ENCODE assay signal across 14 cellular contexts in genomic region chr13:30608364-30608763, GRCh38. TPM values are rescaled to one million over a fixed set of nuclear protein-coding genes. Genes with fewer than 3 reads are reported as not detected.
A peak's percentile ranks its signal among the peaks of the same experiment; 100 is the strongest.
DNase-seq lines count a peak whose midpoint lies in the region; ATAC-seq, FAIRE-seq and TF ChIP-seq lines count a peak whose summit lies in the region.
"Had no signal": no experiment of that assay in that cellular context is flagged by ENCODE, and none has a peak within 500 bp of the region (broad histone marks: within the 10 kb centered on the region; RNA-seq: fewer than 3 reads in every experiment).

No MANE protein-coding gene starts in this region.

- intact Hi-C loops in HepG2 (cut with micrococcal nuclease; ENCODE audit: unreplicated experiment), result no loop called here
- intact Hi-C loops in aorta (cut with DNase I), result no loop called here

- H3K79me2 ChIP-seq in HepG2 (ENCODE audit: insufficient read depth, low read length), result no peaks in the 10 kb centered on the region

- ATAC-seq in HepG2 (no peak), WTC11 (no peak), left lobe of liver (peak; percentile 63), GM21619 (IDR thresholded peaks at IDR 0.05; ENCODE audit: unreplicated experiment) (no peak), aorta (ENCODE audit: low FRiP score) (no peak)

- H3K9me3 Mint-ChIP-seq in WTC11, result no peaks in the 10 kb centered on the region
- H3K9me3 Mint-ChIP-seq: stimulated activated naive CD8-positive, alpha-beta T cell treated with anti-CD3 and anti-CD28 coated beads, Interleukin-15, Interleukin-2, amounts not matched to agents 100 ng/mL and 50 ng/mL, for 24 hours had no signal

- H3K9ac ChIP-seq in liver (ENCODE audit: low read depth in 1 of 2, low read length in 2 of 2), result no peak overlapping the region
- no peak overlapping the region for H3K9ac ChIP-seq in HepG2 (ENCODE audit: insufficient read depth, low read depth, low read length)

- no TSS peak for BruUV-seq in HepG2 (replicated peaks; lab: Mats Ljungman, UMichigan)

- WGBS in liver, result 60% methylated on average over 5 of the region's 5 CpGs
- 91% methylated on average over 5 of the region's 5 CpGs for WGBS in HepG2 (ENCODE audit: low lambda C conversion rate)
- WGBS in aorta, 2 donors, result 26 to 32% methylated on average over 5 of the region's 5 CpGs

- POLR2A ChIA-PET in HepG2 (lab: Yijun Ruan, JAX), result no interaction called here
- POLR2A ChIA-PET in WTC11 (lab: Charles Lee), result no interaction called here

- H3K4me1 Mint-ChIP-seq in WTC11, result peaks cover 18% of the 10 kb centered on the region

- H3K9me3 ChIP-seq in liver (ENCODE audit: control insufficient read depth in 4 of 4, low read length in 3 of 4), result no peaks in the 10 kb centered on the region
- H3K9me3 ChIP-seq in HepG2 (ENCODE audit: low read length), result no peaks in the 10 kb centered on the region
- no peaks in the 10 kb centered on the region for H3K9me3 ChIP-seq in aorta (ENCODE audit: control insufficient read depth, low read length)
- H3K9me3 ChIP-seq: Peyer's patch had no signal

- H3K4me1 ChIP-seq in liver (ENCODE audit: control insufficient read depth in 4 of 4, insufficient read depth in 4 of 4, low read length in 3 of 4) (no peaks in the 10 kb centered on the region), HepG2 (ENCODE audit: insufficient read depth, low read length) (no peaks in the 10 kb centered on the region), aorta (ENCODE audit: control insufficient read depth in 1 of 2, insufficient read depth in 2 of 2, low read length in 2 of 2) (peaks cover 0 to 2% of the 10 kb centered on the region in 2 donors)
- H3K4me1 ChIP-seq: Peyer's patch had no signal

- H3K36me3 Mint-ChIP-seq in WTC11, result no peaks in the 10 kb centered on the region

- no peak overlapping the region for H2AFZ ChIP-seq in HepG2 (ENCODE audit: low read length)

- H4K20me1 ChIP-seq in HepG2 (ENCODE audit: insufficient read depth, low read length), result no peaks in the 10 kb centered on the region

- no peak for TF ChIP-seq POLR2A in HepG2 (IDR thresholded peaks at IDR 0.05; ENCODE audit: insufficient read depth in 1 of 2, low read depth in 2 of 2, low read length in 2 of 2)

- H3K27me3 Mint-ChIP-seq in WTC11 (ENCODE audit: low read depth), result no peaks in the 10 kb centered on the region
- H3K27me3 Mint-ChIP-seq: stimulated activated naive CD8-positive, alpha-beta T cell treated with anti-CD3 and anti-CD28 coated beads, Interleukin-15, Interleukin-2, amounts not matched to agents 100 ng/mL and 50 ng/mL, for 24 hours had no signal

- no peak overlapping the region for H3K27ac ChIP-seq in liver (ENCODE audit: low read depth in 1 of 2, low read length in 2 of 2)
- no peak overlapping the region for H3K27ac ChIP-seq in HepG2 (ENCODE audit: extremely low read length, insufficient read depth, low read length)
- H3K27ac ChIP-seq in aorta (ENCODE audit: low read depth in 1 of 2, low read length in 2 of 2), result no peak overlapping the region

- TF ChIP-seq CTCF in liver (IDR thresholded peaks at IDR 0.05; ENCODE audit: low read depth, low read length, missing input control) (no peak), HepG2 (CRISPR knock-in tag; IDR thresholded peaks at IDR 0.05) (no peak), WTC11 (IDR thresholded peaks at IDR 0.05) (no peak)

- H3K36me3 ChIP-seq in liver (ENCODE audit: control insufficient read depth in 4 of 4, insufficient read depth in 3 of 4, low read depth in 1 of 4, low read length in 3 of 4) (no peaks in the 10 kb centered on the region), HepG2 (replicated peaks in 1 of 2; ENCODE audit: control insufficient read depth in 1 of 2, insufficient read depth in 2 of 2, low read length in 2 of 2) (no peaks in the 10 kb centered on the region), aorta (ENCODE audit: control insufficient read depth in 1 of 2, insufficient read depth in 2 of 2, low read length in 1 of 2) (no peaks in the 10 kb centered on the region)
- H3K36me3 ChIP-seq: Peyer's patch had no signal

- H3K27me3 ChIP-seq in liver (ENCODE audit: control insufficient read depth in 4 of 4, insufficient read depth in 4 of 4, low read length in 3 of 4), result no peaks in the 10 kb centered on the region
- H3K27me3 ChIP-seq in HepG2 (ENCODE audit: control insufficient read depth in 1 of 2, insufficient read depth in 2 of 2, low read length in 2 of 2), result no peaks in the 10 kb centered on the region; a peak in 1 of 5 replicates
- H3K27me3 ChIP-seq in aorta (ENCODE audit: control insufficient read depth in 1 of 2, insufficient read depth in 2 of 2, low read length in 1 of 2), result no peaks in the 10 kb centered on the region
- H3K27me3 ChIP-seq: Peyer's patch had no signal

- FAIRE-seq in HepG2 (lab: Jason Lieb, UNC), result no peak
- FAIRE-seq: D721Med had no signal

- H3K27ac Mint-ChIP-seq in WTC11, result peak overlapping the region; percentile 51
- H3K27ac Mint-ChIP-seq: stimulated activated naive CD8-positive, alpha-beta T cell treated with anti-CD3 and anti-CD28 coated beads, Interleukin-15, Interleukin-2, amounts not matched to agents 100 ng/mL and 50 ng/mL, for 24 hours had no signal

- DNase-seq in HepG2 (ENCODE audit: low spot score) (no peak), WTC11 (ENCODE audit: low spot score) (no peak), left lobe of liver (ENCODE audit: low spot score) (no peak), anterior cingulate cortex (lab: John Stamatoyannopoulos, UW) (no peak), aorta (no peak)
- no peak for DNase-seq in stimulated activated CD4-positive, alpha-beta T cell treated with anti-CD3 and anti-CD28 coated beads, Interleukin-2, amount 100 ng/mL, for 48 hours
- DNase-seq: H7, Kasumi-1, NCI-H1694 had no signal

- TF ChIP-seq EP300 in HepG2 (IDR thresholded peaks at IDR 0.05; ENCODE audit: low read depth in 2 of 2, low read length in 2 of 2) (no peak), HepG2 (CRISPR knock-in tag; IDR thresholded peaks at IDR 0.05; ENCODE audit: borderline replicate concordance) (no peak)

- H3K4me3 ChIP-seq in liver (ENCODE audit: low read depth in 1 of 3, low read length in 3 of 3), result no peak overlapping the region
- H3K4me3 ChIP-seq in HepG2 (replicated peaks in 1 of 3; ENCODE audit: insufficient read depth in 1 of 3, low read depth in 2 of 3, low read length in 3 of 3), result no peak overlapping the region
- H3K4me3 ChIP-seq in aorta (ENCODE audit: low read length in 2 of 2), result no peak overlapping the region
- H3K4me3 ChIP-seq: Peyer's patch had no signal

- TF ChIP-seq RAD21 in liver (IDR thresholded peaks at IDR 0.05) (no peak), HepG2 (CRISPR knock-in tag; IDR thresholded peaks at IDR 0.05) (no peak)

- in situ Hi-C loops in HepG2 (cut with HindIII; ENCODE audit: extremely low pct_ligation_motif_present, low pct_unique_long_range_greater_than_20kb), result no loop called here

- H3K4me3 Mint-ChIP-seq in WTC11, result no peak overlapping the region
- H3K4me3 Mint-ChIP-seq: stimulated activated naive CD8-positive, alpha-beta T cell treated with anti-CD3 and anti-CD28 coated beads, Interleukin-15, Interleukin-2, amounts not matched to agents 100 ng/mL and 50 ng/mL, for 24 hours had no signal

- H3K4me2 ChIP-seq in HepG2 (ENCODE audit: low read depth, low read length), result no peak overlapping the region

- CTCF ChIA-PET in HepG2 (lab: Yijun Ruan, JAX; ENCODE audit: low intra/inter-chr PET ratio, low total read pairs) (no interaction called here), WTC11 (lab: Charles Lee) (no interaction called here)

TF ChIP-seq in liver, 16 proteins besides CTCF, POLR2A, EP300 and RAD21:
- no peak for TF ChIP-seq JUND (IDR thresholded peaks at IDR 0.05)
- TF ChIP-seq NR2F2 (IDR thresholded peaks at IDR 0.05), result peak; percentile 9
- no peak for TF ChIP-seq HNF4A (conservative IDR thresholded peaks at IDR 0.05)
- TF ChIP-seq GABPA (IDR thresholded peaks at IDR 0.05 in 1 of 2, conservative IDR thresholded peaks at IDR 0.05 in 1 of 2), result no peak

TF ChIP-seq in HepG2, 621 proteins besides CTCF, POLR2A, EP300 and RAD21 (continues in another document):
- TF ChIP-seq BRCA1 (CRISPR knock-in tag; IDR thresholded peaks at IDR 0.05), result no peak
- TF ChIP-seq, protein P1, sequence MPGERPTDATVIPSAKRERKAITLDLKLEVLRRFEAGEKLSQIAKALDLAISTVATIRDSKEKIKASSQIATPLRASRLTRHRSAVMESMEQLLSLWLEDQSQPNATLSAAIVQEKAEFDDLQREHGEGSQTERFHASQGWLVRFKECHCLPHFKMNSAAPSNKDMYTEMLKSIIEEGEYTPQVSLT (CRISPR knock-in tag; IDR thresholded peaks at IDR 0.05; ENCODE audit: borderline replicate concordance, low read depth), result no peak

RNA-seq across cellular contexts. Expression of gene USPL1, which starts 9.4 kb away (rescaled TPM):
- total RNA-seq in liver, result 10 to 100 TPM; 11.3 to 13.0 TPM
- polyA plus RNA-seq in liver, result 1 to 10 TPM; 4.1 to 5.2 TPM
- 13.7 and 18.3 TPM in 2 replicates for total RNA-seq in HepG2 (2016; rRNA removed; fragmentation: Illumina TruSeq; extraction: Trizol)
- total RNA-seq in HepG2 (2016; cell fraction: cytosol; rRNA removed; fragmentation: Illumina TruSeq; extraction: Trizol; ENCODE audit: low read depth), result 5.2 and 7.8 TPM in 2 replicates
- total RNA-seq in HepG2 (2016; cell fraction: insoluble cytoplasmic fraction; rRNA removed; fragmentation: Illumina TruSeq; extraction: Trizol), result 13.0 and 18.8 TPM in 2 replicates
- total RNA-seq in HepG2 (2016; cell fraction: membrane; rRNA removed; fragmentation: Illumina TruSeq; extraction: Trizol), result 7.1 and 7.5 TPM in 2 replicates
- total RNA-seq in HepG2 (2016; cell fraction: nucleus; rRNA removed; fragmentation: Illumina TruSeq; extraction: Trizol), result 15.9 and 19.0 TPM in 2 replicates
- 14.0 and 15.9 TPM in 2 replicates for polyA plus RNA-seq in HepG2 (2011; rRNA removed)
- 5.9 and 8.3 TPM in 2 replicates for polyA plus RNA-seq in HepG2 (2011; cell fraction: cytosol; rRNA removed)
- polyA plus RNA-seq in HepG2 (2011; cell fraction: nucleus; rRNA removed), result 21.1 and 22.4 TPM in 2 replicates
- 11.9 and 12.6 TPM in 2 replicates for polyA plus RNA-seq in HepG2 (2012)
- 0.46 and 0.81 TPM in 2 replicates for polyA plus RNA-seq in HepG2 (2016; cell fraction: cytosol; fragmentation: Illumina TruSeq; extraction: Trizol; ENCODE audit: low read depth)
- polyA plus RNA-seq in HepG2 (2016; cell fraction: insoluble cytoplasmic fraction; fragmentation: Illumina TruSeq; extraction: Trizol; ENCODE audit: low read depth), result 13.6 and 13.8 TPM in 2 replicates
- 1.7 and 2.0 TPM in 2 replicates for polyA plus RNA-seq in HepG2 (2016; cell fraction: membrane; fragmentation: Illumina TruSeq; extraction: Trizol; ENCODE audit: low read depth)
- 26.5 and 28.1 TPM in 2 replicates for polyA plus RNA-seq in HepG2 (2016; cell fraction: nucleus; fragmentation: Illumina TruSeq; extraction: Trizol; ENCODE audit: insufficient read depth, low read depth)
- 6.2 and 6.4 TPM in 2 replicates for polyA minus RNA-seq in HepG2 (2011; rRNA and poly(A)+ RNA removed; ENCODE audit: low replicate concordance)
- 7.7 and 8.2 TPM in 2 replicates for polyA minus RNA-seq in HepG2 (2011; cell fraction: cytosol; rRNA and poly(A)+ RNA removed)
- 29.2 and 38.0 TPM in 2 replicates for polyA minus RNA-seq in HepG2 (2011; cell fraction: nucleus; rRNA and poly(A)+ RNA removed)
- total RNA-seq in WTC11 (2021), result 14.3 to 15.9 TPM (median 15.4 TPM) in 3 replicates
- 7.4 TPM for total RNA-seq in left lobe of liver
- total RNA-seq in aorta, result 10 to 100 TPM; 15.6 to 18.8 TPM
- polyA plus RNA-seq in aorta, result 1 to 10 TPM; 3.3 to 6.7 TPM
